Comparison of ENCODE assay signal across 1 cellular context in genomic region chr4:76760214-76760613, GRCh38.
TF ChIP-seq lines count a peak whose summit lies in the region.

No MANE protein-coding gene starts in this region.

TF ChIP-seq in GM23338, 12 proteins besides CTCF, POLR2A, EP300 and RAD21:
- no peak for TF ChIP-seq REST (IDR thresholded peaks at IDR 0.05; ENCODE audit: unreplicated experiment)
- no peak for TF ChIP-seq ZNF331 (CRISPR knock-in tag; IDR thresholded peaks at IDR 0.05; ENCODE audit: low read depth)
- TF ChIP-seq ZNF462 (CRISPR knock-in tag; IDR thresholded peaks at IDR 0.05) = no peak
- TF ChIP-seq CREB1 (CRISPR knock-in tag; IDR thresholded peaks at IDR 0.05; ENCODE audit: low read depth) = no peak
- TF ChIP-seq NANOG (IDR thresholded peaks at IDR 0.05; ENCODE audit: borderline replicate concordance) = no peak
- no peak for TF ChIP-seq STAT1 (IDR thresholded peaks at IDR 0.05; ENCODE audit: unreplicated experiment)
- TF ChIP-seq ZNF114 (CRISPR knock-in tag; IDR thresholded peaks at IDR 0.05) = no peak
- no peak for TF ChIP-seq JUNB (IDR thresholded peaks at IDR 0.05; ENCODE audit: unreplicated experiment)
- no peak for TF ChIP-seq POLR2AphosphoS5 (IDR thresholded peaks at IDR 0.05; ENCODE audit: low read depth)
- no peak for TF ChIP-seq EZH2 (IDR thresholded peaks at IDR 0.05; ENCODE audit: low read depth, unreplicated experiment)
- TF ChIP-seq EZH2phosphoT487 (IDR thresholded peaks at IDR 0.05; ENCODE audit: unreplicated experiment) = no peak
- no peak for TF ChIP-seq ETS1 (IDR thresholded peaks at IDR 0.05)
